ENCODE assay signal across 8 cellular contexts in genomic region chrX:151206871-151207270, GRCh38. TPM values are rescaled to one million over a fixed set of nuclear protein-coding genes. Genes with fewer than 3 reads are reported as not detected.
"Had no signal": no experiment of that assay in that cellular context is flagged by ENCODE, and none has a peak within 500 bp of the region (broad histone marks: within the 10 kb centered on the region; RNA-seq: fewer than 3 reads in every experiment).

No MANE protein-coding gene starts in this region.

- H3K4me3 ChIP-seq: GM23338 had no signal

- H3K27ac ChIP-seq: HL-60 had no signal

- H2AFZ ChIP-seq: GM23338 had no signal

- H3K4me2 ChIP-seq: GM23338 had no signal

- ATAC-seq: GM23338, HepG2 had no signal

- DNase-seq: H9, HCEC 1CT, KBM-7 had no signal

RNA-seq across cellular contexts. Expression of gene GPR50, which starts 30.5 kb away (rescaled TPM):
- total RNA-seq: HepG2, HT1080 had no signal
- polyA plus RNA-seq: HepG2, IgD-negative memory B cell had no signal
